In the genomic region with DNA sequence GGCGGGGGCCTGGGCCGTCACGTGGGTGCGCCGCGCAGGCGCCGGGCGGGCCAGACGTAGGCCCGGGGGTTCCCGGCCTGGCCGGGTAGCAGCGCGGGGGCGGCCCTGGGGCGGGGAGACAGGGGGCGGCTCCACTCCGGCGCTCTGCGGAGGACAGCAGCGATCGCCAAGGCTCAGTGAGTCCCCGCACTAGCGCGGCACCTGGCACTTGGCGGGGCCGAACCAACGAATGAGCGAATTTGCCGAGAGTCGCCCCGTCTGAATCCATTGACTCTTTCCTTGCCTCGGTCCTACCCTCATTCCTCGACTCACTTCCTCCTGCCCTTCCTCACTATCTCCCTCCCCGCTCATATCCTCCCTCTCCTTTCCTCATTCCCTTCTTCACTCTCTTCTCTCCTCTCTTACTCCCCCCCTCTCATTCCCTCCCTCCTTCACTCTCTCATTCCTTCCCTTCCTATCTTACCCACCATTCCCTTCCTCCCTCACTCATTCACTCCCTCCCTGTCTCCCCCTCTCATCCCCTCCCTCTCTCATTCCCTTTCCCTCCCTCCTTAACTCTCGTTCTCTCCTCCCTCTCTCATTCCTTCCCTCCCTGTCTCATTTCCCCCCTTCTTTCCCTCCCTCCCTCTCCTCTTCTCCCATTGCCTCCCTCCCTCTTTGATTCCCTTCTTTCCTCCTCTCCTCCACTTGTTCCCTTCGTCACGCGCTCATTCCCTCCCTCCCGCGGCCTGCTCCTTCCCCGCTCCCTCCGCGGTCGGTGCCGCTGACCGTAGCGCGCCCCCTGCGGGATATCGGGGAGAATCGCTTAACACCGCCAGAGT, we compare ENCODE assay signal across 8 cellular contexts. TPM values are rescaled to one million over a fixed set of nuclear protein-coding genes. Genes with fewer than 3 reads are reported as not detected.
A peak's percentile ranks its signal among the peaks of the same experiment; 100 is the strongest.
DNase-seq lines count a peak whose midpoint lies in the region; ATAC-seq and TF ChIP-seq lines count a peak whose summit lies in the region.

No MANE protein-coding gene starts in this region.

- peak overlapping the region; percentile 94 for H3K9ac ChIP-seq in PC-3 (ENCODE audit: low read length)
- peak overlapping the region; percentile 97 for H3K9ac ChIP-seq in muscle layer of colon (ENCODE audit: low read length)

- no peaks in the 10 kb centered on the region for H3K27me3 Mint-ChIP-seq in IgD-negative memory B cell

- peak overlapping the region; percentile 62 for H2AFZ ChIP-seq in PC-3 (ENCODE audit: low read length)

- no peaks in the 10 kb centered on the region for H3K9me3 ChIP-seq in PC-3 (ENCODE audit: low read length)
- no peaks in the 10 kb centered on the region for H3K9me3 ChIP-seq in muscle layer of colon (ENCODE audit: low read length)

- peak; percentile 84 for TF ChIP-seq CTCF in PC-3 (conservative IDR thresholded peaks at IDR 0.05; ENCODE audit: low read depth, low read length)

- H3K36me3 ChIP-seq in PC-3 (ENCODE audit: low read depth, low read length) (no peaks in the 10 kb centered on the region), muscle layer of colon (ENCODE audit: insufficient read depth, low read length) (peaks cover 2% of the 10 kb centered on the region)

- peak overlapping the region; percentile 80 for H3K27ac ChIP-seq in PC-3 (ENCODE audit: low read length)
- peak overlapping the region; percentile 87 for H3K27ac ChIP-seq in muscle layer of colon (ENCODE audit: low read depth, low read length)

- H4K20me1 ChIP-seq in PC-3 (ENCODE audit: low read length), result no peaks in the 10 kb centered on the region

- H3K4me1 Mint-ChIP-seq in IgD-negative memory B cell, result peaks cover 6 to 24% (median 21%) of the 10 kb centered on the region in 3 donors

- intact Hi-C loops in PC-3 (cut with micrococcal nuclease), result loop anchor here (5.0 to 10.0 kb wide), 2 partner anchors 36 to 81 kb away; no protein-coding TSS in a partner anchor

- peaks cover 25% of the 10 kb centered on the region for H3K4me1 ChIP-seq in PC-3 (ENCODE audit: insufficient read depth, low read length)
- peaks cover 14% of the 10 kb centered on the region for H3K4me1 ChIP-seq in muscle layer of colon (ENCODE audit: insufficient read depth, low read length)

- H3K27ac Mint-ChIP-seq in IgD-negative memory B cell, result peak overlapping the region; percentile 78 to 98 (median 86)

- no peaks in the 10 kb centered on the region for H3F3A ChIP-seq in PC-3 (ENCODE audit: low read length, unreplicated experiment)

- DNase-seq in DMS153 (lab: John Stamatoyannopoulos, UW) (peak; percentile 73), PC-3 (peak; percentile 79)
- DNase-seq in activated T-cell treated with anti-CD3 and anti-CD28 coated beads, Interleukin-2, amount 50 U/mL, for 48 hours, result peak; percentile 90 to 95
- DNase-seq in stimulated activated CD8-positive, alpha-beta memory T cell treated with anti-CD3 and anti-CD28 coated beads, Interleukin-7, amount 100 ng/mL, for 1 hour (ENCODE audit: low read depth in 2 of 2), result peak; percentile 85 to 86

- peaks cover 19% of the 10 kb centered on the region for H3K79me2 ChIP-seq in PC-3 (ENCODE audit: low read length)

- no peaks in the 10 kb centered on the region for H3K27me3 ChIP-seq in PC-3 (ENCODE audit: low read length)
- H3K27me3 ChIP-seq in muscle layer of colon (ENCODE audit: control insufficient read depth in 1 of 2, insufficient read depth in 2 of 2, low read length in 2 of 2), result no peaks in the 10 kb centered on the region

- ATAC-seq in GM21526 (IDR thresholded peaks at IDR 0.05; ENCODE audit: low FRiP score, unreplicated experiment) (peak; percentile 56), PC-3 (peak; percentile 83), esophagus mucosa (peak; percentile 95)

- no peaks in the 10 kb centered on the region for H3K9me2 ChIP-seq in PC-3 (replicated peaks; ENCODE audit: low read length)

- peak overlapping the region; percentile 98 for H3K4me2 ChIP-seq in PC-3 (ENCODE audit: low read length)

- POLR2A ChIA-PET in PC-3 (lab: Charles Lee; ENCODE audit: unreplicated experiment), result interaction anchor here (0.6 to 0.7 kb wide), 2 partner anchors 36 to 121 kb away, joined by 14 to 19 read pairs; no protein-coding TSS in a partner anchor

- H3K9me3 Mint-ChIP-seq in IgD-negative memory B cell, result no peaks in the 10 kb centered on the region

- H3K36me3 Mint-ChIP-seq in IgD-negative memory B cell, result peaks cover 4% of the 10 kb centered on the region

- peak overlapping the region; percentile 86 to 97 (median 92) for H3K4me3 Mint-ChIP-seq in IgD-negative memory B cell

- CTCF ChIA-PET in PC-3 (lab: Charles Lee), result interaction anchor here (0.6 to 1.3 kb wide), 2 partner anchors 78 kb away, joined by 4 to 5 read pairs; no protein-coding TSS in a partner anchor

- H3K4me3 ChIP-seq in PC-3 (ENCODE audit: low read length) (peak overlapping the region; percentile 74), muscle layer of colon (ENCODE audit: low read depth in 1 of 2, low read length in 2 of 2) (peak overlapping the region; percentile 56 to 95)

- BruUV-seq in PC-3 (replicated peaks; lab: Mats Ljungman, UMichigan), result no TSS peak

RNA-seq across cellular contexts. Expression of a gene that starts 0.5 kb away (rescaled TPM):
- 20.8 TPM for polyA plus RNA-seq in IgD-negative memory B cell
- 14.8 TPM in 2 replicates for total RNA-seq in PC-3 (2014; rRNA removed)
- total RNA-seq in esophagus mucosa, result 5.0 TPM

RNA-seq across cellular contexts. Expression of a gene that starts 11.3 kb away (rescaled TPM):
- 50.2 TPM for polyA plus RNA-seq in IgD-negative memory B cell
- total RNA-seq in PC-3 (2014; rRNA removed) (55.9 and 71.3 TPM in 2 replicates), esophagus mucosa (51.7 TPM)

RNA-seq across cellular contexts. Expression of a gene that starts 58.4 kb away (rescaled TPM):
- polyA plus RNA-seq in IgD-negative memory B cell, result 0.16 TPM
- total RNA-seq in PC-3 (2014; rRNA removed) (2.7 and 5.4 TPM in 2 replicates), esophagus mucosa (0.48 TPM)

Comparison
In these comparisons a context has a peak if more than half of its experiments do, and no peak if none do; other contexts are left out.
1. Peak in every context shown above with its lines: DNase-seq, ATAC-seq, H3K4me3 ChIP-seq and H3K27ac ChIP-seq.